ENCODE assay signal across 8 cellular contexts in the genomic region with DNA sequence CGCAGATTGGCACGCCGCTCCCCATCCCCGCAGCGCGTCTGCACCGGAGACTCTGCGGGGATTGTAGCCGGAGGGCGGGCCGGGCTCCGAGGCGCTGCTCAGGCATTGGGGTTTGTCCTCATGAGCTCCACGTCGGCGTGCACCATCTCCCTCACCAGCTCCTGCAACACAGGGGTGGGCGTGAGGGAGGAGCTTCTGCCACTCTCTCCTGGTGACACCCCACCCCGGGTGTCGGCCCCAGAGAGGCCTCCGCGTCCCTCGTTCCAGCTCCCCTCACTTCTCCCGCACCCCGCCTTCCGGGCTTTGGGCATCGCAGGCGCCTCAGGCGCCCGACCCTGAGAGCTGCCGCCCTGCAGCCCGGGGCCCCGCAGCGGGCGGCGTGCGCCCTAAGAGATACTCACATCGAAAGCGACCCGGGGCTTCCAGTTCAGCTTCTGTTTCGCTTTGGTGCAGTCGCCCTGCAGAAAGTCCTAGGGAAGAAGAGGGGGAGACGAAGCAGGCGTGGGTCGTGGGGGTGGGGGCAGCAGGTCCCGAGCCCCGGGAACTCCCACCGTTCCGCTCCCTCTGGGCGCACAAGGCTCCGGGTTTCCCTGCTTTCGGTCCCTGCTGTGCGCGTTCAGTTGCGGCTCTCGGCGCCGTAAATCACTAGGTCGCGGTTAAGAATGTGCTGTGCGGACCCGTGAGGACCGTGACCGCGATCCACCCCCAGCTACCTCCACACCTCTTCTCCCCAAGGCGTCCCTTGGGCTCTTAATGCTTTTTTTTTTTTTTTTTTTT. TPM values are rescaled to one million over a fixed set of nuclear protein-coding genes. Genes with fewer than 3 reads are reported as not detected.
DNase-seq lines count a peak whose midpoint lies in the region; ATAC-seq and TF ChIP-seq lines count a peak whose summit lies in the region.

No MANE protein-coding gene starts in this region.

- TF ChIP-seq CTCF in spleen (IDR thresholded peaks at IDR 0.05 in 8 of 11, conservative IDR thresholded peaks at IDR 0.05 in 3 of 11): no peak

- ATAC-seq in GM21447 (IDR thresholded peaks at IDR 0.05; ENCODE audit: unreplicated experiment) (peak; percentile 56), HG03135 (IDR thresholded peaks at IDR 0.05; ENCODE audit: unreplicated experiment) (no peak)
- peak; percentile 51 for ATAC-seq in activated T-helper 17 cell treated with anti-CD3 and anti-CD28 coated beads, Interleukin-2, amount 50 U/mL, for 72 hours (replicated peaks)

- H3K27ac Mint-ChIP-seq in activated T-helper 17 cell treated with anti-CD3 and anti-CD28 coated beads, Interleukin-2, amount 50 U/mL, for 72 hours: no peak overlapping the region

- peaks cover 13% of the 10 kb centered on the region for H3K4me1 Mint-ChIP-seq in activated T-helper 17 cell treated with anti-CD3 and anti-CD28 coated beads, Interleukin-2, amount 50 U/mL, for 72 hours

- H3K9me3 ChIP-seq in iPS DF 6.9 (ENCODE audit: control insufficient read depth, insufficient read depth, low read length) (no peaks in the 10 kb centered on the region), spleen (no peaks in the 10 kb centered on the region)

- H3K4me3 Mint-ChIP-seq in activated T-helper 17 cell treated with anti-CD3 and anti-CD28 coated beads, Interleukin-2, amount 50 U/mL, for 72 hours: peak overlapping the region; percentile 74

- WGBS in iPS DF 6.9 (ENCODE audit: insufficient coverage, insufficient read length): no CpG with 5 or more reads among the region's 65 CpGs
- 26 to 32% (median 29%) methylated on average over 52 to 65 of the region's 65 CpGs for WGBS in spleen, 5 donors

- H3K4me1 ChIP-seq in iPS DF 6.9 (ENCODE audit: control insufficient read depth, insufficient read depth, low read length) (peaks cover 7% of the 10 kb centered on the region), spleen (peaks cover 16 to 45% (median 36%) of the 10 kb centered on the region in 6 donors)

- H3K27me3 ChIP-seq in iPS DF 6.9 (ENCODE audit: control insufficient read depth, insufficient read depth, low read length): peaks cover 86% of the 10 kb centered on the region
- peaks cover 5 to 99% (median 87%) of the 10 kb centered on the region in 7 donors for H3K27me3 ChIP-seq in spleen (replicated peaks in 1 of 7)

- DNase-seq in iPS DF 6.9 (ENCODE audit: low read depth, low spot score): no peak
- DNase-seq in spleen: no peak
- no peak for DNase-seq in activated CD4-positive, CD25-positive, alpha-beta regulatory T cell (lab: John Stamatoyannopoulos, UW)
- DNase-seq in SK-N-DZ (ENCODE audit: low spot score): no peak
- no peak for DNase-seq in islet precursor cell

- no peaks in the 10 kb centered on the region for H3K9me3 Mint-ChIP-seq in activated T-helper 17 cell treated with anti-CD3 and anti-CD28 coated beads, Interleukin-2, amount 50 U/mL, for 72 hours

- H3K36me3 ChIP-seq in iPS DF 6.9 (ENCODE audit: control insufficient read depth, insufficient read depth, low read length) (no peaks in the 10 kb centered on the region), spleen (peaks cover 0 to 20% (median 0%) of the 10 kb centered on the region in 6 donors)

- peaks cover 58% of the 10 kb centered on the region for H3K27me3 Mint-ChIP-seq in activated T-helper 17 cell treated with anti-CD3 and anti-CD28 coated beads, Interleukin-2, amount 50 U/mL, for 72 hours

- H3K27ac ChIP-seq in iPS DF 6.9 (ENCODE audit: low read length) (no peak overlapping the region), spleen (no peak overlapping the region)

- intact Hi-C loops in spleen (cut with DNase I; ENCODE audit: low total_unique reads): no loop called here

- H3K36me3 Mint-ChIP-seq in activated T-helper 17 cell treated with anti-CD3 and anti-CD28 coated beads, Interleukin-2, amount 50 U/mL, for 72 hours (ENCODE audit: low read depth): peaks cover 27% of the 10 kb centered on the region

- H3K4me3 ChIP-seq in iPS DF 6.9 (ENCODE audit: low read length) (peak overlapping the region; percentile 2; the same call in 1 of the 2 replicates), spleen (peak overlapping the region; percentile 31 to 70 (median 44))

- no peak for TF ChIP-seq POLR2A in spleen (IDR thresholded peaks at IDR 0.05)

RNA-seq across cellular contexts. Expression of a gene that starts 14.5 kb away (rescaled TPM):
- not detected for total RNA-seq in activated T-helper 17 cell treated with anti-CD3 and anti-CD28 coated beads, Interleukin-2, amount 50 U/mL, for 72 hours
- total RNA-seq in spleen: 1 to 10 TPM in 1 of 7 donors, under 1 TPM in 6; 0.37 to 1.1 (median 0.58) TPM
- under 1 TPM; 0.20 to 0.67 (median 0.53) TPM for polyA plus RNA-seq in spleen
- 14.2 and 15.1 TPM in 2 replicates for polyA plus RNA-seq in SK-N-DZ (2014; cell fraction: cytosol; rRNA removed)
- 10.1 and 11.9 TPM in 2 replicates for polyA plus RNA-seq in SK-N-DZ (2014; cell fraction: nucleus; rRNA removed)
